17 cellular contexts compared by ENCODE assay signal in the genomic region with DNA sequence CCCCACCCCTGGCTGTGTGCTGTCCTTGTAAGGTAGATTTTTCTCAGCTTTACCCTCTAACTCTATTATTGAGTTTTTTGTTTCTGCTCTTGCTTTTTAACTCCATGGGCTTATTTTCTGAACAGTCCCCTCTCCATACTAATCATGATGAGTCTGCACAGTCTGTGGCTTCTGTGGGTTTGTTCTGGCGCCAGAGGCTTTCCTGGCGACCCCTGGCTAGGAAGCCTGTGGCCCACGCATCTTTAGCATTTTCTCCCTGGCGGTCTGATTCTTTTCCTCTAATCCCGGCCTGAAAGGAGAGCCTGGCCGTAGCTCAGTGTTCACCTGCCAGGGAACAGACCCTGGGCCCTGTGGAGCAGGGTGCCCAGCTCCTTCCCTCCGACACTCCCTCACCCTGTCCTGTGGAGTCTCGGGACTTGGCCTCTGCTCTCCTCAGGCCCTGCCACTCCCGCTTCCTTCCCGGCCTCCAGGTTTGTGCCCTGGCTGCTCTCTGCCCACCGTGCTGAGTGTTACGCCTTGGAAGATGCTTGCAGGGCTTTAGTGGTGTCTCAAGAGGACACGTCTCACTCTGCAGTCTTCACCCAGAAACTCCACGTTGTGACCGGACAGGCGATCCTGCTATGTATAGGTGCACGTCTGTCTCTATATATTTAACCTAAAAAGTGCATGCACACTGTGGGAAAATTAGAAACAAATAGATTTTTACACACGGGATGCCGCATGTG. TPM values are rescaled to one million over a fixed set of nuclear protein-coding genes. Genes with fewer than 3 reads are reported as not detected.
A peak's percentile ranks its signal among the peaks of the same experiment; 100 is the strongest.
DNase-seq lines count a peak whose midpoint lies in the region; ATAC-seq and TF ChIP-seq lines count a peak whose summit lies in the region.
"Had no signal": no experiment of that assay in that cellular context is flagged by ENCODE, and none has a peak within 500 bp of the region (broad histone marks: within the 10 kb centered on the region; RNA-seq: fewer than 3 reads in every experiment).

No MANE protein-coding gene starts in this region.

- no peak for TF ChIP-seq CTCF in brain (conservative IDR thresholded peaks at IDR 0.05)
- TF ChIP-seq CTCF in nephron (IDR thresholded peaks at IDR 0.05; ENCODE audit: unreplicated experiment in 3 of 3), result no peak
- TF ChIP-seq CTCF in psoas muscle (IDR thresholded peaks at IDR 0.05), result no peak

- peaks cover 26% of the 10 kb centered on the region for H3K4me1 Mint-ChIP-seq in brain
- H3K4me1 Mint-ChIP-seq in nephron, result peaks cover 40% of the 10 kb centered on the region

- no peak for ATAC-seq in psoas muscle
- no peak for ATAC-seq in GM18909 (IDR thresholded peaks at IDR 0.05; ENCODE audit: poor library complexity, unreplicated experiment)
- ATAC-seq in GM19324 (IDR thresholded peaks at IDR 0.05; ENCODE audit: low FRiP score, unreplicated experiment), result no peak
- ATAC-seq: activated naive CD8-positive, alpha-beta T cell treated with anti-CD3 and anti-CD28 coated beads, Interleukin-2, amount 50 U/mL, for 24 hours had no signal

- 65 to 68% (median 65%) methylated on average over 19 of the region's 19 CpGs for WGBS in psoas muscle, 3 donors

- no peak overlapping the region for H3K27ac ChIP-seq in psoas muscle
- H3K27ac ChIP-seq: parathyroid adenoma had no signal

- H3K36me3 ChIP-seq in psoas muscle (ENCODE audit: insufficient read depth in 1 of 2, low read depth in 1 of 2), result no peaks in the 10 kb centered on the region

- peak; percentile 27 for DNase-seq in AG08395 (ENCODE audit: low spot score)
- peak; percentile 45 for DNase-seq in HK-2 (ENCODE audit: unreplicated experiment)
- DNase-seq in psoas muscle, result no peak
- no peak for DNase-seq in effector CD4-positive, alpha-beta T cell
- DNase-seq: activated naive CD8-positive, alpha-beta T cell treated with anti-CD3 and anti-CD28 coated beads, Interleukin-2, amount 50 U/mL, for 24 hours; hypothalamus; MV-4-11; stimulated activated CD4-positive, alpha-beta T cell treated with anti-CD3 and anti-CD28 coated beads, Interleukin-4, amount 100 ng/mL, for 4 hours had no signal

- intact Hi-C loops in psoas muscle (cut with DNase I), result no loop called here

- H3K4me1 ChIP-seq in psoas muscle, result no peaks in the 10 kb centered on the region
- H3K4me1 ChIP-seq: parathyroid adenoma had no signal

- H3K36me3 Mint-ChIP-seq in brain (peaks cover 6% of the 10 kb centered on the region), nephron (ENCODE audit: low read depth) (peaks cover 26% of the 10 kb centered on the region)

- peaks cover 0 to 2% (median 0%) of the 10 kb centered on the region in 5 experiments for H3K9me3 Mint-ChIP-seq in brain
- H3K9me3 Mint-ChIP-seq in nephron, result no peaks in the 10 kb centered on the region
- H3K9me3 Mint-ChIP-seq: activated naive CD8-positive, alpha-beta T cell treated with anti-CD3 and anti-CD28 coated beads, Interleukin-2, amount 50 U/mL, for 24 hours; CD4-positive, alpha-beta T cell; stimulated activated naive CD8-positive, alpha-beta T cell treated with anti-CD3 and anti-CD28 coated beads, Interleukin-15, Interleukin-2, amounts not matched to agents 100 ng/mL and 50 ng/mL, for 24 hours had no signal

- H3K27me3 Mint-ChIP-seq in brain (peaks cover 2% of the 10 kb centered on the region), nephron (ENCODE audit: low read depth) (peaks cover 7% of the 10 kb centered on the region)
- H3K27me3 Mint-ChIP-seq: activated naive CD8-positive, alpha-beta T cell treated with anti-CD3 and anti-CD28 coated beads, Interleukin-2, amount 50 U/mL, for 24 hours had no signal

- H3K27ac Mint-ChIP-seq in brain (peak overlapping the region in 3 of 5 experiments; percentile 49 to 72 (median 60)), nephron (peak overlapping the region; percentile 20 to 77 (median 29))
- H3K27ac Mint-ChIP-seq: activated naive CD8-positive, alpha-beta T cell treated with anti-CD3 and anti-CD28 coated beads, Interleukin-2, amount 50 U/mL, for 24 hours; CD4-positive, alpha-beta T cell; stimulated activated naive CD8-positive, alpha-beta T cell treated with anti-CD3 and anti-CD28 coated beads, Interleukin-15, Interleukin-2, amounts not matched to agents 100 ng/mL and 50 ng/mL, for 24 hours had no signal

- H3K4me3 ChIP-seq in psoas muscle, result no peak overlapping the region
- H3K4me3 ChIP-seq: lung had no signal

- H3K9me3 ChIP-seq in psoas muscle, result no peaks in the 10 kb centered on the region

- H3K27me3 ChIP-seq in psoas muscle (ENCODE audit: insufficient read depth in 3 of 3, low read length in 2 of 3), result peaks cover 0 to 16% (median 9%) of the 10 kb centered on the region in 3 donors

- H3K4me3 Mint-ChIP-seq in brain (no peak overlapping the region), nephron (peak overlapping the region in 1 of 3 experiments; percentile 31)
- H3K4me3 Mint-ChIP-seq: activated naive CD8-positive, alpha-beta T cell treated with anti-CD3 and anti-CD28 coated beads, Interleukin-2, amount 50 U/mL, for 24 hours; CD4-positive, alpha-beta T cell; stimulated activated naive CD8-positive, alpha-beta T cell treated with anti-CD3 and anti-CD28 coated beads, Interleukin-15, Interleukin-2, amounts not matched to agents 100 ng/mL and 50 ng/mL, for 24 hours had no signal

RNA-seq across cellular contexts. Expression of a gene that starts 31.7 kb away (rescaled TPM):
- polyA plus RNA-seq in brain (ENCODE audit: insufficient read depth, low read depth, low replicate concordance) (0.68 TPM), psoas muscle (10 to 100 TPM in 2 of 3 donors, under 1 TPM in 1; 0.42 to 15.5 (median 14.5) TPM)
- 10 to 100 TPM in 1 of 4 donors, 1 to 10 TPM in 3; 1.3 to 13.4 (median 9.0) TPM for total RNA-seq in psoas muscle
- total RNA-seq: NCI-H460 had no signal
- polyA plus RNA-seq: lung had no signal

RNA-seq across cellular contexts. Expression of a gene that starts 58.3 kb away (rescaled TPM):
- polyA plus RNA-seq in brain (ENCODE audit: insufficient read depth, low read depth, low replicate concordance) (7.5 TPM), psoas muscle (10 to 100 TPM in 1 of 3 donors, 1 to 10 TPM in 2; 4.1 to 11.2 (median 5.5) TPM)
- 1 to 10 TPM; 6.9 to 9.6 (median 7.4) TPM for total RNA-seq in psoas muscle

RNA-seq across cellular contexts. Expression of a gene that starts 58.5 kb away (rescaled TPM):
- polyA plus RNA-seq in brain (ENCODE audit: insufficient read depth, low read depth, low replicate concordance), result 172 TPM
- total RNA-seq in psoas muscle, result 100 to 1,000 TPM; 269 to 363 (median 314) TPM
- 100 to 1,000 TPM; 160 to 205 (median 205) TPM for polyA plus RNA-seq in psoas muscle

Comparison
In these comparisons a context has a peak if more than half of its experiments do, and no peak if none do; other contexts are left out.
1. DNase-seq: peak in AG08395 (single experiment) and HK-2 (single experiment); none in psoas muscle (0 of 2) and effector CD4-positive, alpha-beta T cell (single experiment).